Comparison of ENCODE assay signal across 1 cellular context in the genomic region with DNA sequence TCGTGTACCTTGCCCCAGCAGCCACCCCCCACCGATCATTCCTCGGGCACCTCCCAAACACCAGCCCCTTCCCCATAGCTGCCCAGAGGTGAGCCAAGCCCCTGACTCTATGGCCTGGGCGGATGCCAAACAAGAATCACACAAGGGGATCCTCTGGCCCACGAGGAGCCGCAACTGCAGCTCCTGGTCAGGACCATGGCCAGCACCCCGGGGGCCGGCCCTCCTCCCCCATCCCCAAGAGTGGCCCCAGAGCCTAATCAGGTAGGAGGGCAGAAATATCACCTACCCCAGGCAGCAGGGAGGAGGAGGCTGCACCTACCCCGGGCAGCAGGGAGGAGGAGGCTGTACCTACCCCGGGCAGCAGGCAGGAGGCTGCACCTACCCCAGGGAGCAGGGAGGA.
TF ChIP-seq lines count a peak whose summit lies in the region.

No MANE protein-coding gene starts in this region.

TF ChIP-seq in K562, 482 proteins besides CTCF, POLR2A, EP300 and RAD21 (continued from another document and continues in another):
- TF ChIP-seq, protein P1, sequence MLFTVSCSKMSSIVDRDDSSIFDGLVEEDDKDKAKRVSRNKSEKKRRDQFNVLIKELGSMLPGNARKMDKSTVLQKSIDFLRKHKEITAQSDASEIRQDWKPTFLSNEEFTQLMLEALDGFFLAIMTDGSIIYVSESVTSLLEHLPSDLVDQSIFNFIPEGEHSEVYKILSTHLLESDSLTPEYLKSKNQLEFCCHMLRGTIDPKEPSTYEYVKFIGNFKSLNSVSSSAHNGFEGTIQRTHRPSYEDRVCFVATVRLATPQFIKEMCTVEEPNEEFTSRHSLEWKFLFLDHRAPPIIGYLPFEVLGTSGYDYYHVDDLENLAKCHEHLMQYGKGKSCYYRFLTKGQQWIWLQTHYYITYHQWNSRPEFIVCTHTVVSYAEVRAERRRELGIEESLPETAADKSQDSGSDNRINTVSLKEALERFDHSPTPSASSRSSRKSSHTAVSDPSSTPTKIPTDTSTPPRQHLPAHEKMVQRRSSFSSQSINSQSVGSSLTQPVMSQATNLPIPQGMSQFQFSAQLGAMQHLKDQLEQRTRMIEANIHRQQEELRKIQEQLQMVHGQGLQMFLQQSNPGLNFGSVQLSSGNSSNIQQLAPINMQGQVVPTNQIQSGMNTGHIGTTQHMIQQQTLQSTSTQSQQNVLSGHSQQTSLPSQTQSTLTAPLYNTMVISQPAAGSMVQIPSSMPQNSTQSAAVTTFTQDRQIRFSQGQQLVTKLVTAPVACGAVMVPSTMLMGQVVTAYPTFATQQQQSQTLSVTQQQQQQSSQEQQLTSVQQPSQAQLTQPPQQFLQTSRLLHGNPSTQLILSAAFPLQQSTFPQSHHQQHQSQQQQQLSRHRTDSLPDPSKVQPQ (CRISPR knock-in tag; IDR thresholded peaks at IDR 0.05; ENCODE audit: borderline replicate concordance) = no peak
- TF ChIP-seq NR2C1 (IDR thresholded peaks at IDR 0.05) (no peak), NR2C1 (tag; IDR thresholded peaks at IDR 0.05) (no peak), PCBP2 (IDR thresholded peaks at IDR 0.05; ENCODE audit: low read depth, low read length, poor library complexity, severe bottlenecking) (no peak), SETDB1 (IDR thresholded peaks at IDR 0.05; ENCODE audit: low read length) (no peak), NFE2 (IDR thresholded peaks at IDR 0.05; ENCODE audit: low read depth) (no peak), ZNF347 (CRISPR knock-in tag; IDR thresholded peaks at IDR 0.05; ENCODE audit: low read depth) (no peak), HSF4 (CRISPR knock-in tag; IDR thresholded peaks at IDR 0.05; ENCODE audit: borderline replicate concordance) (no peak), ZNF780A (CRISPR knock-in tag; IDR thresholded peaks at IDR 0.05) (no peak), YBX1 (IDR thresholded peaks at IDR 0.05) (no peak), COPS2 (conservative IDR thresholded peaks at IDR 0.05) (no peak), FOXJ3 (CRISPR knock-in tag; IDR thresholded peaks at IDR 0.05) (no peak)
- TF ChIP-seq, protein P2, sequence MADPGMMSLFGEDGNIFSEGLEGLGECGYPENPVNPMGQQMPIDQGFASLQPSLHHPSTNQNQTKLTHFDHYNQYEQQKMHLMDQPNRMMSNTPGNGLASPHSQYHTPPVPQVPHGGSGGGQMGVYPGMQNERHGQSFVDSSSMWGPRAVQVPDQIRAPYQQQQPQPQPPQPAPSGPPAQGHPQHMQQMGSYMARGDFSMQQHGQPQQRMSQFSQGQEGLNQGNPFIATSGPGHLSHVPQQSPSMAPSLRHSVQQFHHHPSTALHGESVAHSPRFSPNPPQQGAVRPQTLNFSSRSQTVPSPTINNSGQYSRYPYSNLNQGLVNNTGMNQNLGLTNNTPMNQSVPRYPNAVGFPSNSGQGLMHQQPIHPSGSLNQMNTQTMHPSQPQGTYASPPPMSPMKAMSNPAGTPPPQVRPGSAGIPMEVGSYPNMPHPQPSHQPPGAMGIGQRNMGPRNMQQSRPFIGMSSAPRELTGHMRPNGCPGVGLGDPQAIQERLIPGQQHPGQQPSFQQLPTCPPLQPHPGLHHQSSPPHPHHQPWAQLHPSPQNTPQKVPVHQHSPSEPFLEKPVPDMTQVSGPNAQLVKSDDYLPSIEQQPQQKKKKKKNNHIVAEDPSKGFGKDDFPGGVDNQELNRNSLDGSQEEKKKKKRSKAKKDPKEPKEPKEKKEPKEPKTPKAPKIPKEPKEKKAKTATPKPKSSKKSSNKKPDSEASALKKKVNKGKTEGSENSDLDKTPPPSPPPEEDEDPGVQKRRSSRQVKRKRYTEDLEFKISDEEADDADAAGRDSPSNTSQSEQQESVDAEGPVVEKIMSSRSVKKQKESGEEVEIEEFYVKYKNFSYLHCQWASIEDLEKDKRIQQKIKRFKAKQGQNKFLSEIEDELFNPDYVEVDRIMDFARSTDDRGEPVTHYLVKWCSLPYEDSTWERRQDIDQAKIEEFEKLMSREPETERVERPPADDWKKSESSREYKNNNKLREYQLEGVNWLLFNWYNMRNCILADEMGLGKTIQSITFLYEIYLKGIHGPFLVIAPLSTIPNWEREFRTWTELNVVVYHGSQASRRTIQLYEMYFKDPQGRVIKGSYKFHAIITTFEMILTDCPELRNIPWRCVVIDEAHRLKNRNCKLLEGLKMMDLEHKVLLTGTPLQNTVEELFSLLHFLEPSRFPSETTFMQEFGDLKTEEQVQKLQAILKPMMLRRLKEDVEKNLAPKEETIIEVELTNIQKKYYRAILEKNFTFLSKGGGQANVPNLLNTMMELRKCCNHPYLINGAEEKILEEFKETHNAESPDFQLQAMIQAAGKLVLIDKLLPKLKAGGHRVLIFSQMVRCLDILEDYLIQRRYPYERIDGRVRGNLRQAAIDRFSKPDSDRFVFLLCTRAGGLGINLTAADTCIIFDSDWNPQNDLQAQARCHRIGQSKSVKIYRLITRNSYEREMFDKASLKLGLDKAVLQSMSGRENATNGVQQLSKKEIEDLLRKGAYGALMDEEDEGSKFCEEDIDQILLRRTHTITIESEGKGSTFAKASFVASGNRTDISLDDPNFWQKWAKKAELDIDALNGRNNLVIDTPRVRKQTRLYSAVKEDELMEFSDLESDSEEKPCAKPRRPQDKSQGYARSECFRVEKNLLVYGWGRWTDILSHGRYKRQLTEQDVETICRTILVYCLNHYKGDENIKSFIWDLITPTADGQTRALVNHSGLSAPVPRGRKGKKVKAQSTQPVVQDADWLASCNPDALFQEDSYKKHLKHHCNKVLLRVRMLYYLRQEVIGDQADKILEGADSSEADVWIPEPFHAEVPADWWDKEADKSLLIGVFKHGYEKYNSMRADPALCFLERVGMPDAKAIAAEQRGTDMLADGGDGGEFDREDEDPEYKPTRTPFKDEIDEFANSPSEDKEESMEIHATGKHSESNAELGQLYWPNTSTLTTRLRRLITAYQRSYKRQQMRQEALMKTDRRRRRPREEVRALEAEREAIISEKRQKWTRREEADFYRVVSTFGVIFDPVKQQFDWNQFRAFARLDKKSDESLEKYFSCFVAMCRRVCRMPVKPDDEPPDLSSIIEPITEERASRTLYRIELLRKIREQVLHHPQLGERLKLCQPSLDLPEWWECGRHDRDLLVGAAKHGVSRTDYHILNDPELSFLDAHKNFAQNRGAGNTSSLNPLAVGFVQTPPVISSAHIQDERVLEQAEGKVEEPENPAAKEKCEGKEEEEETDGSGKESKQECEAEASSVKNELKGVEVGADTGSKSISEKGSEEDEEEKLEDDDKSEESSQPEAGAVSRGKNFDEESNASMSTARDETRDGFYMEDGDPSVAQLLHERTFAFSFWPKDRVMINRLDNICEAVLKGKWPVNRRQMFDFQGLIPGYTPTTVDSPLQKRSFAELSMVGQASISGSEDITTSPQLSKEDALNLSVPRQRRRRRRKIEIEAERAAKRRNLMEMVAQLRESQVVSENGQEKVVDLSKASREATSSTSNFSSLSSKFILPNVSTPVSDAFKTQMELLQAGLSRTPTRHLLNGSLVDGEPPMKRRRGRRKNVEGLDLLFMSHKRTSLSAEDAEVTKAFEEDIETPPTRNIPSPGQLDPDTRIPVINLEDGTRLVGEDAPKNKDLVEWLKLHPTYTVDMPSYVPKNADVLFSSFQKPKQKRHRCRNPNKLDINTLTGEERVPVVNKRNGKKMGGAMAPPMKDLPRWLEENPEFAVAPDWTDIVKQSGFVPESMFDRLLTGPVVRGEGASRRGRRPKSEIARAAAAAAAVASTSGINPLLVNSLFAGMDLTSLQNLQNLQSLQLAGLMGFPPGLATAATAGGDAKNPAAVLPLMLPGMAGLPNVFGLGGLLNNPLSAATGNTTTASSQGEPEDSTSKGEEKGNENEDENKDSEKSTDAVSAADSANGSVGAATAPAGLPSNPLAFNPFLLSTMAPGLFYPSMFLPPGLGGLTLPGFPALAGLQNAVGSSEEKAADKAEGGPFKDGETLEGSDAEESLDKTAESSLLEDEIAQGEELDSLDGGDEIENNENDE (IDR thresholded peaks at IDR 0.05; ENCODE audit: low read depth, low read length) = no peak
- TF ChIP-seq, protein P3, sequence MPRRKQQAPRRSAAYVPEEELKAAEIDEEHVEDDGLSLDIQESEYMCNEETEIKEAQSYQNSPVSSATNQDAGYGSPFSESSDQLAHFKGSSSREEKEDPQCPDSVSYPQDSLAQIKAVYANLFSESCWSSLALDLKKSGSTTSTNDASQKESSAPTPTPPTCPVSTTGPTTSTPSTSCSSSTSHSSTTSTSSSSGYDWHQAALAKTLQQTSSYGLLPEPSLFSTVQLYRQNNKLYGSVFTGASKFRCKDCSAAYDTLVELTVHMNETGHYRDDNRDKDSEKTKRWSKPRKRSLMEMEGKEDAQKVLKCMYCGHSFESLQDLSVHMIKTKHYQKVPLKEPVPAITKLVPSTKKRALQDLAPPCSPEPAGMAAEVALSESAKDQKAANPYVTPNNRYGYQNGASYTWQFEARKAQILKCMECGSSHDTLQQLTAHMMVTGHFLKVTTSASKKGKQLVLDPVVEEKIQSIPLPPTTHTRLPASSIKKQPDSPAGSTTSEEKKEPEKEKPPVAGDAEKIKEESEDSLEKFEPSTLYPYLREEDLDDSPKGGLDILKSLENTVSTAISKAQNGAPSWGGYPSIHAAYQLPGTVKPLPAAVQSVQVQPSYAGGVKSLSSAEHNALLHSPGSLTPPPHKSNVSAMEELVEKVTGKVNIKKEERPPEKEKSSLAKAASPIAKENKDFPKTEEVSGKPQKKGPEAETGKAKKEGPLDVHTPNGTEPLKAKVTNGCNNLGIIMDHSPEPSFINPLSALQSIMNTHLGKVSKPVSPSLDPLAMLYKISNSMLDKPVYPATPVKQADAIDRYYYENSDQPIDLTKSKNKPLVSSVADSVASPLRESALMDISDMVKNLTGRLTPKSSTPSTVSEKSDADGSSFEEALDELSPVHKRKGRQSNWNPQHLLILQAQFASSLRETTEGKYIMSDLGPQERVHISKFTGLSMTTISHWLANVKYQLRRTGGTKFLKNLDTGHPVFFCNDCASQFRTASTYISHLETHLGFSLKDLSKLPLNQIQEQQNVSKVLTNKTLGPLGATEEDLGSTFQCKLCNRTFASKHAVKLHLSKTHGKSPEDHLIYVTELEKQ (CRISPR knock-in tag; IDR thresholded peaks at IDR 0.05) = no peak
- TF ChIP-seq, protein P4, sequence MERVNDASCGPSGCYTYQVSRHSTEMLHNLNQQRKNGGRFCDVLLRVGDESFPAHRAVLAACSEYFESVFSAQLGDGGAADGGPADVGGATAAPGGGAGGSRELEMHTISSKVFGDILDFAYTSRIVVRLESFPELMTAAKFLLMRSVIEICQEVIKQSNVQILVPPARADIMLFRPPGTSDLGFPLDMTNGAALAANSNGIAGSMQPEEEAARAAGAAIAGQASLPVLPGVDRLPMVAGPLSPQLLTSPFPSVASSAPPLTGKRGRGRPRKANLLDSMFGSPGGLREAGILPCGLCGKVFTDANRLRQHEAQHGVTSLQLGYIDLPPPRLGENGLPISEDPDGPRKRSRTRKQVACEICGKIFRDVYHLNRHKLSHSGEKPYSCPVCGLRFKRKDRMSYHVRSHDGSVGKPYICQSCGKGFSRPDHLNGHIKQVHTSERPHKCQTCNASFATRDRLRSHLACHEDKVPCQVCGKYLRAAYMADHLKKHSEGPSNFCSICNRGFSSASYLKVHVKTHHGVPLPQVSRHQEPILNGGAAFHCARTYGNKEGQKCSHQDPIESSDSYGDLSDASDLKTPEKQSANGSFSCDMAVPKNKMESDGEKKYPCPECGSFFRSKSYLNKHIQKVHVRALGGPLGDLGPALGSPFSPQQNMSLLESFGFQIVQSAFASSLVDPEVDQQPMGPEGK (CRISPR knock-in tag; IDR thresholded peaks at IDR 0.05; ENCODE audit: borderline replicate concordance) = no peak
- TF ChIP-seq, protein P5, sequence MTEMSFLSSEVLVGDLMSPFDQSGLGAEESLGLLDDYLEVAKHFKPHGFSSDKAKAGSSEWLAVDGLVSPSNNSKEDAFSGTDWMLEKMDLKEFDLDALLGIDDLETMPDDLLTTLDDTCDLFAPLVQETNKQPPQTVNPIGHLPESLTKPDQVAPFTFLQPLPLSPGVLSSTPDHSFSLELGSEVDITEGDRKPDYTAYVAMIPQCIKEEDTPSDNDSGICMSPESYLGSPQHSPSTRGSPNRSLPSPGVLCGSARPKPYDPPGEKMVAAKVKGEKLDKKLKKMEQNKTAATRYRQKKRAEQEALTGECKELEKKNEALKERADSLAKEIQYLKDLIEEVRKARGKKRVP (CRISPR knock-in tag; IDR thresholded peaks at IDR 0.05) = no peak
- TF ChIP-seq, protein P6, sequence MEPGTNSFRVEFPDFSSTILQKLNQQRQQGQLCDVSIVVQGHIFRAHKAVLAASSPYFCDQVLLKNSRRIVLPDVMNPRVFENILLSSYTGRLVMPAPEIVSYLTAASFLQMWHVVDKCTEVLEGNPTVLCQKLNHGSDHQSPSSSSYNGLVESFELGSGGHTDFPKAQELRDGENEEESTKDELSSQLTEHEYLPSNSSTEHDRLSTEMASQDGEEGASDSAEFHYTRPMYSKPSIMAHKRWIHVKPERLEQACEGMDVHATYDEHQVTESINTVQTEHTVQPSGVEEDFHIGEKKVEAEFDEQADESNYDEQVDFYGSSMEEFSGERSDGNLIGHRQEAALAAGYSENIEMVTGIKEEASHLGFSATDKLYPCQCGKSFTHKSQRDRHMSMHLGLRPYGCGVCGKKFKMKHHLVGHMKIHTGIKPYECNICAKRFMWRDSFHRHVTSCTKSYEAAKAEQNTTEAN (CRISPR knock-in tag; IDR thresholded peaks at IDR 0.05) = 0 out of 2 replicates have a peak, but pooled peaks have one; percentile 56
- TF ChIP-seq, protein P7, sequence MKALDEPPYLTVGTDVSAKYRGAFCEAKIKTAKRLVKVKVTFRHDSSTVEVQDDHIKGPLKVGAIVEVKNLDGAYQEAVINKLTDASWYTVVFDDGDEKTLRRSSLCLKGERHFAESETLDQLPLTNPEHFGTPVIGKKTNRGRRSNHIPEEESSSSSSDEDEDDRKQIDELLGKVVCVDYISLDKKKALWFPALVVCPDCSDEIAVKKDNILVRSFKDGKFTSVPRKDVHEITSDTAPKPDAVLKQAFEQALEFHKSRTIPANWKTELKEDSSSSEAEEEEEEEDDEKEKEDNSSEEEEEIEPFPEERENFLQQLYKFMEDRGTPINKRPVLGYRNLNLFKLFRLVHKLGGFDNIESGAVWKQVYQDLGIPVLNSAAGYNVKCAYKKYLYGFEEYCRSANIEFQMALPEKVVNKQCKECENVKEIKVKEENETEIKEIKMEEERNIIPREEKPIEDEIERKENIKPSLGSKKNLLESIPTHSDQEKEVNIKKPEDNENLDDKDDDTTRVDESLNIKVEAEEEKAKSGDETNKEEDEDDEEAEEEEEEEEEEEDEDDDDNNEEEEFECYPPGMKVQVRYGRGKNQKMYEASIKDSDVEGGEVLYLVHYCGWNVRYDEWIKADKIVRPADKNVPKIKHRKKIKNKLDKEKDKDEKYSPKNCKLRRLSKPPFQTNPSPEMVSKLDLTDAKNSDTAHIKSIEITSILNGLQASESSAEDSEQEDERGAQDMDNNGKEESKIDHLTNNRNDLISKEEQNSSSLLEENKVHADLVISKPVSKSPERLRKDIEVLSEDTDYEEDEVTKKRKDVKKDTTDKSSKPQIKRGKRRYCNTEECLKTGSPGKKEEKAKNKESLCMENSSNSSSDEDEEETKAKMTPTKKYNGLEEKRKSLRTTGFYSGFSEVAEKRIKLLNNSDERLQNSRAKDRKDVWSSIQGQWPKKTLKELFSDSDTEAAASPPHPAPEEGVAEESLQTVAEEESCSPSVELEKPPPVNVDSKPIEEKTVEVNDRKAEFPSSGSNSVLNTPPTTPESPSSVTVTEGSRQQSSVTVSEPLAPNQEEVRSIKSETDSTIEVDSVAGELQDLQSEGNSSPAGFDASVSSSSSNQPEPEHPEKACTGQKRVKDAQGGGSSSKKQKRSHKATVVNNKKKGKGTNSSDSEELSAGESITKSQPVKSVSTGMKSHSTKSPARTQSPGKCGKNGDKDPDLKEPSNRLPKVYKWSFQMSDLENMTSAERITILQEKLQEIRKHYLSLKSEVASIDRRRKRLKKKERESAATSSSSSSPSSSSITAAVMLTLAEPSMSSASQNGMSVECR (CRISPR knock-in tag; IDR thresholded peaks at IDR 0.05) = peak; percentile 37; the same call in 1 of the 2 replicates
- TF ChIP-seq, protein P8, sequence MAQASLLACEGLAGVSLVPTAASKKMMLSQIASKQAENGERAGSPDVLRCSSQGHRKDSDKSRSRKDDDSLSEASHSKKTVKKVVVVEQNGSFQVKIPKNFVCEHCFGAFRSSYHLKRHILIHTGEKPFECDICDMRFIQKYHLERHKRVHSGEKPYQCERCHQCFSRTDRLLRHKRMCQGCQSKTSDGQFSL (CRISPR knock-in tag; IDR thresholded peaks at IDR 0.05) = peak; percentile 54; the same call in 1 of the 2 replicates
- TF ChIP-seq, protein P8 (tag; IDR thresholded peaks at IDR 0.05) = no peak
